ENCODE assay signal across 13 cellular contexts in genomic region chr13:63435668-63436275, GRCh38.
A peak's percentile ranks its signal among the peaks of the same experiment; 100 is the strongest.
DNase-seq lines count a peak whose midpoint lies in the region; ATAC-seq and TF ChIP-seq lines count a peak whose summit lies in the region.
"Had no signal": no experiment of that assay in that cellular context is flagged by ENCODE, and none has a peak within 500 bp of the region (broad histone marks: within the 10 kb centered on the region; RNA-seq: fewer than 3 reads in every experiment).

No MANE protein-coding gene starts in this region.

- H3K4me1 Mint-ChIP-seq in endothelial cell (ENCODE audit: unreplicated experiment), result peaks cover 10% of the 10 kb centered on the region
- H3K4me1 Mint-ChIP-seq: activated naive CD8-positive, alpha-beta T cell treated with anti-CD3 and anti-CD28 coated beads, Interleukin-2, amount 10 ng/mL, durations not matched to agents 7 days and 5 days had no signal

- H3K4me1 ChIP-seq in neuronal stem cell (ENCODE audit: control insufficient read depth in 2 of 2, insufficient read depth in 1 of 2, low read depth in 1 of 2, low read length in 2 of 2), result peaks cover 0 to 5% of the 10 kb centered on the region in 2 donors

- no peak overlapping the region for H3K4me3 Mint-ChIP-seq in endothelial cell (ENCODE audit: unreplicated experiment)
- H3K4me3 Mint-ChIP-seq: activated naive CD8-positive, alpha-beta T cell treated with anti-CD3 and anti-CD28 coated beads, Interleukin-2, amount 10 ng/mL, durations not matched to agents 7 days and 5 days had no signal

- H3K23ac ChIP-seq in neuronal stem cell (ENCODE audit: low read depth, low read length, poor library complexity), result no peak overlapping the region

- H2BK12ac ChIP-seq in neuronal stem cell (ENCODE audit: low read length), result no peak overlapping the region

- no peak overlapping the region for H3K14ac ChIP-seq in neuronal stem cell (ENCODE audit: low read length)

- no peaks in the 10 kb centered on the region for H3K27me3 ChIP-seq in neuronal stem cell (ENCODE audit: control insufficient read depth in 3 of 3, insufficient read depth in 3 of 3, low read depth in 1 of 3, low read length in 3 of 3)

- no peak overlapping the region for H3K18ac ChIP-seq in neuronal stem cell (ENCODE audit: low read length)

- H3K27me3 Mint-ChIP-seq in endothelial cell (ENCODE audit: unreplicated experiment), result peaks cover 2% of the 10 kb centered on the region
- H3K27me3 Mint-ChIP-seq: activated naive CD8-positive, alpha-beta T cell treated with anti-CD3 and anti-CD28 coated beads, Interleukin-2, amount 10 ng/mL, durations not matched to agents 7 days and 5 days had no signal

- TF ChIP-seq CTCF in NB4 (IDR thresholded peaks at IDR 0.05; ENCODE audit: low read depth, low read length) (no peak), endothelial cell (IDR thresholded peaks at IDR 0.05; ENCODE audit: unreplicated experiment) (no peak)

- no peaks in the 10 kb centered on the region for H3K9me3 Mint-ChIP-seq in endothelial cell (ENCODE audit: unreplicated experiment)

- H2AK5ac ChIP-seq in neuronal stem cell (ENCODE audit: low read depth, low read length), result no peak overlapping the region

- H2BK120ac ChIP-seq in neuronal stem cell (ENCODE audit: low read depth, low read length), result no peak overlapping the region

- in situ Hi-C loops in Caki2 (cut with HindIII; ENCODE audit: low pct_unique_long_range_greater_than_20kb, low sequenced_read_pairs), result no loop called here

- no peak overlapping the region for H3K9ac ChIP-seq in neuronal stem cell (ENCODE audit: low read depth, low read length, poor library complexity)

- H3K27ac ChIP-seq in neuronal stem cell (replicated peaks; ENCODE audit: low read length), result no peak overlapping the region

- H3K27ac Mint-ChIP-seq in endothelial cell (ENCODE audit: unreplicated experiment), result no peak overlapping the region
- H3K27ac Mint-ChIP-seq: activated naive CD8-positive, alpha-beta T cell treated with anti-CD3 and anti-CD28 coated beads, Interleukin-2, amount 10 ng/mL, durations not matched to agents 7 days and 5 days had no signal

- no peak for TF ChIP-seq POLR2A in NB4 (IDR thresholded peaks at IDR 0.05; ENCODE audit: extremely low read depth, insufficient read length)

- no peaks in the 10 kb centered on the region for H3K79me1 ChIP-seq in neuronal stem cell (ENCODE audit: low read depth, low read length)

- no peak for ATAC-seq in GM19324 (IDR thresholded peaks at IDR 0.05; ENCODE audit: low FRiP score, unreplicated experiment)
- no peak for ATAC-seq in HG03108 (IDR thresholded peaks at IDR 0.05; ENCODE audit: unreplicated experiment)
- no peak for ATAC-seq in GM21526 (IDR thresholded peaks at IDR 0.05; ENCODE audit: low FRiP score, unreplicated experiment)

- DNase-seq in Caki2 (ENCODE audit: low read depth) (peak; percentile 88), NB4 (ENCODE audit: low read depth) (peak; percentile 16), dedifferentiated amniotic fluid mesenchymal stem cell (ENCODE audit: extremely low spot score) (peak; percentile 92), neuronal stem cell (ENCODE audit: low spot score) (no peak), endothelial cell (ENCODE audit: low spot score) (no peak)
- DNase-seq: activated CD4-positive, alpha-beta T cell treated with anti-CD3 and anti-CD28 coated beads, Interleukin-2, amount 50 U/mL, for 48 hours; activated naive CD8-positive, alpha-beta T cell treated with anti-CD3 and anti-CD28 coated beads, Interleukin-2, amount 10 ng/mL, durations not matched to agents 7 days and 5 days; Caco-2; NCI-H2029 treated with DMSO at 0.1 percent for 48 hours; right cardiac atrium had no signal

- no peak overlapping the region for H2BK5ac ChIP-seq in neuronal stem cell (ENCODE audit: low read length)

- no peak overlapping the region for H2BK15ac ChIP-seq in neuronal stem cell (ENCODE audit: low read length)

- H4K8ac ChIP-seq in neuronal stem cell (ENCODE audit: low read depth, low read length), result no peak overlapping the region

- WGBS in neuronal stem cell (ENCODE audit: extremely low coverage in 2 of 2, insufficient read length in 2 of 2, insufficient replicate concordance in 1 of 2), 2 donors, result no CpG with 5 or more reads among the region's 2 CpGs

- H3K9me3 ChIP-seq in neuronal stem cell (replicated peaks in 1 of 2; ENCODE audit: control insufficient read depth in 2 of 2, insufficient read depth in 1 of 2, low read depth in 1 of 2, low read length in 2 of 2), result peaks cover 0 to 5% of the 10 kb centered on the region in 2 donors
- H3K9me3 ChIP-seq: Caco-2 had no signal

- H2AFZ ChIP-seq in neuronal stem cell (ENCODE audit: low read length), result peak overlapping the region; percentile 51

- no peaks in the 10 kb centered on the region for H3K36me3 ChIP-seq in neuronal stem cell (replicated peaks in 1 of 2; ENCODE audit: control insufficient read depth in 2 of 2, insufficient read depth in 2 of 2, low read length in 2 of 2)

- no peak overlapping the region for H3K4me2 ChIP-seq in neuronal stem cell (ENCODE audit: insufficient read depth, low read length, poor library complexity, severe bottlenecking)

- no peak overlapping the region for H3K4me3 ChIP-seq in NB4 (ENCODE audit: low read depth, low read length)
- H3K4me3 ChIP-seq in neuronal stem cell (ENCODE audit: low read length in 2 of 2), result no peak overlapping the region

- no peak overlapping the region for H4K91ac ChIP-seq in neuronal stem cell (ENCODE audit: low read depth, low read length, poor library complexity)

- H3K4ac ChIP-seq in neuronal stem cell (ENCODE audit: low read length), result no peak overlapping the region

- no peaks in the 10 kb centered on the region for H3K36me3 Mint-ChIP-seq in endothelial cell (ENCODE audit: low read depth, unreplicated experiment)
- H3K36me3 Mint-ChIP-seq: activated naive CD8-positive, alpha-beta T cell treated with anti-CD3 and anti-CD28 coated beads, Interleukin-2, amount 10 ng/mL, durations not matched to agents 7 days and 5 days had no signal

Comparison
In these comparisons a context has a peak if more than half of its experiments do, and no peak if none do; other contexts are left out.
1. DNase-seq: peak in Caki2 (single experiment), NB4 (single experiment) and dedifferentiated amniotic fluid mesenchymal stem cell (single experiment); none in neuronal stem cell (single experiment) and endothelial cell (single experiment).